In the genomic region with DNA sequence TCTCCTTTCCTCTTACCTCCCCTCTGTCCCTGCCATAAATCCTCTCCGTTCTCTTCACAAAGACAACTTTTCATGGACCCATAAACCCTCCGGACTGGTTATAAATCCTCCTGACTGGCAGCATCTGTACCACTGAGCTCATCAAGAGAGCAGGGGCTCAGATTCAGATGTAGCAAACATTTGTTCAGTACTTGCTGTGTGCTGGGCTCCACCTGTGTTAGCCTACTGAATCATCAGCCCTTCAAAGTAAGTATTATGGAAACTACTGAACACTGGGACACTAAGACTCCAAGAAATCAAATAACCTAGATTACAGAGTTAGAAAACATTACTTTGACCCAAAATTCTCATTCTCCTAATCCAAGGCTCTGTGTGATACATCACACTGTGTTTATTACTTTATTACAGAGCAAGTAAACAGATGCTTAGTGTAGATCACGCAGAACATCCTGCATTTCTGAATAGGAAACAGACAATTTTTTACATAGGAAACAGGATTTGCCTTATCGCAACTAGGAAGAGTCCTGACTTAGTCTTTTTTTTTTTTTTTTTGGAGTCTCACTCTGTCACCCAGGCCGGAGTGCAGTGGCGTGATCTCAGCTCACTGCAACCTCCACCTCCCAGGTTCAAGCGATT, we compare ENCODE assay signal across 23 cellular contexts.
A peak's percentile ranks its signal among the peaks of the same experiment; 100 is the strongest.
DNase-seq lines count a peak whose midpoint lies in the region; ATAC-seq and TF ChIP-seq lines count a peak whose summit lies in the region.
"Had no signal": no experiment of that assay in that cellular context is flagged by ENCODE, and none has a peak within 500 bp of the region (broad histone marks: within the 10 kb centered on the region; RNA-seq: fewer than 3 reads in every experiment).

No MANE protein-coding gene starts in this region.

- no peak overlapping the region for H3K9ac ChIP-seq in PC-3 (ENCODE audit: low read length)
- H3K9ac ChIP-seq: BLaER1 had no signal

- no TSS peak for BruUV-seq in PC-3 (replicated peaks; lab: Mats Ljungman, UMichigan)

- H3K36me3 ChIP-seq in PC-3 (ENCODE audit: low read depth, low read length), result no peaks in the 10 kb centered on the region
- H3K36me3 ChIP-seq: BE2C, BLaER1 had no signal

- DNase-seq in NCI-H82 (lab: John Stamatoyannopoulos, UW) (peak; percentile 16), NCI-H82 treated with DMSO at 0.1 percent for 48 hours (lab: John Stamatoyannopoulos, UW; ENCODE audit: unreplicated experiment) (no peak), PC-3 (no peak), endothelial cell (ENCODE audit: low spot score) (no peak), omental fat pad (ENCODE audit: low spot score) (no peak), CD1c-positive myeloid dendritic cell (ENCODE audit: extremely low spot score) (no peak), NCI-H774 (lab: John Stamatoyannopoulos, UW) (no peak)
- DNase-seq: 8988T; ACHN; BE2C; C1 segment of cervical spinal cord; CD4-positive, alpha-beta T cell; CD8-positive, alpha-beta memory T cell; COR-L47; DMS 273 treated with DMSO at 0.1 percent for 48 hours; DMS153; DMS79; DND-41; GDM1 had no signal

- H3K4me3 Mint-ChIP-seq in endothelial cell (ENCODE audit: unreplicated experiment), result no peak overlapping the region
- H3K4me3 Mint-ChIP-seq: CD4-positive, alpha-beta T cell; CD8-positive, alpha-beta memory T cell had no signal

- no peak overlapping the region for H3K4me3 ChIP-seq in PC-3 (ENCODE audit: low read length)
- H3K4me3 ChIP-seq: BLaER1, GM12878 had no signal

- no peaks in the 10 kb centered on the region for H3K27me3 ChIP-seq in PC-3 (ENCODE audit: low read length)
- H3K27me3 ChIP-seq: BE2C, BLaER1 had no signal

- TF ChIP-seq CTCF in PC-3 (conservative IDR thresholded peaks at IDR 0.05; ENCODE audit: low read depth, low read length), result no peak
- TF ChIP-seq CTCF in endothelial cell (IDR thresholded peaks at IDR 0.05; ENCODE audit: unreplicated experiment), result no peak
- TF ChIP-seq CTCF in omental fat pad (IDR thresholded peaks at IDR 0.05), result no peak

- no peaks in the 10 kb centered on the region for H3K9me3 Mint-ChIP-seq in endothelial cell (ENCODE audit: unreplicated experiment)

- H3K4me2 ChIP-seq in PC-3 (ENCODE audit: low read length), result no peak overlapping the region
- H3K4me2 ChIP-seq: BLaER1 had no signal

- no peaks in the 10 kb centered on the region for H3K36me3 Mint-ChIP-seq in endothelial cell (ENCODE audit: low read depth, unreplicated experiment)
- H3K36me3 Mint-ChIP-seq: CD14-positive monocyte; CD8-positive, alpha-beta memory T cell had no signal

- H3K27ac ChIP-seq in PC-3 (ENCODE audit: low read length), result no peak overlapping the region
- H3K27ac ChIP-seq: BLaER1 had no signal

- H3F3A ChIP-seq in PC-3 (ENCODE audit: low read length, unreplicated experiment), result no peaks in the 10 kb centered on the region

- no peaks in the 10 kb centered on the region for H3K9me2 ChIP-seq in PC-3 (replicated peaks; ENCODE audit: low read length)

- peaks cover 7% of the 10 kb centered on the region for H3K27me3 Mint-ChIP-seq in endothelial cell (ENCODE audit: unreplicated experiment)
- H3K27me3 Mint-ChIP-seq: CD4-positive, alpha-beta T cell had no signal

- ATAC-seq in PC-3 (peak; percentile 57), omental fat pad (ENCODE audit: low FRiP score) (peak; percentile 52), HG02623 (IDR thresholded peaks at IDR 0.05; ENCODE audit: unreplicated experiment) (no peak)
- ATAC-seq: GM12878 had no signal

- no peaks in the 10 kb centered on the region for H3K79me2 ChIP-seq in PC-3 (ENCODE audit: low read length)

- H2AFZ ChIP-seq in PC-3 (ENCODE audit: low read length), result no peak overlapping the region

- no peaks in the 10 kb centered on the region for H4K20me1 ChIP-seq in PC-3 (ENCODE audit: low read length)
- H4K20me1 ChIP-seq: BLaER1 had no signal

- peaks cover 25% of the 10 kb centered on the region for H3K4me1 Mint-ChIP-seq in endothelial cell (ENCODE audit: unreplicated experiment)
- H3K4me1 Mint-ChIP-seq: CD14-positive monocyte; CD8-positive, alpha-beta memory T cell had no signal

- no peaks in the 10 kb centered on the region for H3K9me3 ChIP-seq in PC-3 (ENCODE audit: low read length)
- H3K9me3 ChIP-seq: BE2C, BLaER1 had no signal

- POLR2A ChIA-PET in PC-3 (lab: Charles Lee; ENCODE audit: unreplicated experiment), result interaction anchor here (0.6 kb wide), 1 partner anchor 364 kb away, joined by 9 read pairs; no protein-coding TSS in a partner anchor

- CTCF ChIA-PET in PC-3 (lab: Charles Lee), result no interaction called here

- intact Hi-C loops in PC-3 (cut with micrococcal nuclease), result no loop called here

- H3K27ac Mint-ChIP-seq in endothelial cell (ENCODE audit: unreplicated experiment), result peak overlapping the region; percentile 93
- H3K27ac Mint-ChIP-seq: CD14-positive monocyte; CD4-positive, alpha-beta T cell; CD8-positive, alpha-beta memory T cell had no signal

- H3K4me1 ChIP-seq in PC-3 (ENCODE audit: insufficient read depth, low read length), result peaks cover 16% of the 10 kb centered on the region; the same call in 1 of the 2 replicates
- H3K4me1 ChIP-seq: BE2C, BLaER1 had no signal
